In genomic region chr2:65227471-65228248, GRCh38 we compare ENCODE assay signal across 8 cellular contexts. TPM values are rescaled to one million over a fixed set of nuclear protein-coding genes. Genes with fewer than 3 reads are reported as not detected.
DNase-seq lines count a peak whose midpoint lies in the region; ATAC-seq, FAIRE-seq and TF ChIP-seq lines count a peak whose summit lies in the region.

ACTR2 (plus strand) TSS chr2:65227831; CDS start chr2:65227910, 79 bp downstream.

- H3K9me3 ChIP-seq in KOPT-K1 (ENCODE audit: insufficient read depth, low read length, poor library complexity, severe bottlenecking) = no peaks in the 10 kb centered on the region
- H3K9me3 ChIP-seq in esophagus muscularis mucosa = no peaks in the 10 kb centered on the region

- FAIRE-seq in RCC 7860 (lab: Jason Lieb, UNC) = peak; percentile 78

- H3K36me3 Mint-ChIP-seq in activated T-cell treated with anti-CD3 and anti-CD28 coated beads, Interleukin-2, amount 50 U/mL, for 72 hours (ENCODE audit: insufficient read depth in 2 of 2) = peaks cover 8 to 11% of the 10 kb centered on the region in 2 donors

- H3K36me3 ChIP-seq in KOPT-K1 (ENCODE audit: insufficient read depth, low read length) (peaks cover 28% of the 10 kb centered on the region), esophagus muscularis mucosa (peaks cover 0 to 5% (median 2%) of the 10 kb centered on the region in 4 donors)

- peak; percentile 89 for DNase-seq in DMS79 (lab: John Stamatoyannopoulos, UW)
- peak; percentile 94 for DNase-seq in RCC 7860 (ENCODE audit: low spot score)
- peak; percentile 96 for DNase-seq in activated T-cell treated with anti-CD3 and anti-CD28 coated beads, Interleukin-2, amount 50 U/mL, for 72 hours
- DNase-seq in esophagus muscularis mucosa (ENCODE audit: extremely low spot score) = peak; percentile 99
- DNase-seq in myocyte (ENCODE audit: low read depth) = peak; percentile 96
- peak; percentile 92 to 93 for DNase-seq in stimulated activated CD8-positive, alpha-beta memory T cell treated with anti-CD3 and anti-CD28 coated beads, Interleukin-7, amount 100 ng/mL, for 48 hours (ENCODE audit: extremely low read depth in 1 of 2, low read depth in 1 of 2)

- peak within 1 kb of the TSS; percentile 99 for H3K27ac Mint-ChIP-seq in activated T-cell treated with anti-CD3 and anti-CD28 coated beads, Interleukin-2, amount 50 U/mL, for 72 hours

- H3K4me1 Mint-ChIP-seq in activated T-cell treated with anti-CD3 and anti-CD28 coated beads, Interleukin-2, amount 50 U/mL, for 72 hours (ENCODE audit: low read depth) = peaks cover 47% of the 10 kb centered on the region

- peak within 1 kb of the TSS; percentile 89 to 93 for H3K4me3 Mint-ChIP-seq in activated T-cell treated with anti-CD3 and anti-CD28 coated beads, Interleukin-2, amount 50 U/mL, for 72 hours

- peaks cover 20 to 58% (median 49%) of the 10 kb centered on the region in 4 donors for H3K4me1 ChIP-seq in esophagus muscularis mucosa

- H3K27me3 ChIP-seq in esophagus muscularis mucosa = no peaks in the 10 kb centered on the region

- H3K4me3 ChIP-seq in esophagus muscularis mucosa = peak within 1 kb of the TSS; percentile 75 to 100 (median 98)

- TF ChIP-seq CTCF in esophagus muscularis mucosa (IDR thresholded peaks at IDR 0.05) = no peak

- no peak for TF ChIP-seq EP300 in esophagus muscularis mucosa (IDR thresholded peaks at IDR 0.05)

- TF ChIP-seq POLR2A in esophagus muscularis mucosa (IDR thresholded peaks at IDR 0.05; ENCODE audit: low read depth) = peak; percentile 39

- H3K27ac ChIP-seq in KOPT-K1 (ENCODE audit: low read depth, low read length, poor library complexity, severe bottlenecking) (peak within 1 kb of the TSS; percentile 93), esophagus muscularis mucosa (replicated peaks in 1 of 4) (peak within 1 kb of the TSS; percentile 96 to 100 (median 98))

- intact Hi-C loops in esophagus muscularis mucosa (cut with DNase I) = no loop called here

- ATAC-seq in GM21786 (IDR thresholded peaks at IDR 0.05; ENCODE audit: unreplicated experiment) = peak; percentile 85
- peak; percentile 93 to 95 for ATAC-seq in activated T-cell treated with anti-CD3 and anti-CD28 coated beads, Interleukin-2, amount 50 U/mL, for 72 hours (replicated peaks in 1 of 2)

- WGBS in esophagus muscularis mucosa = 0% methylated on average over 14 of the region's 79 CpGs

- no peaks in the 10 kb centered on the region for H3K27me3 Mint-ChIP-seq in activated T-cell treated with anti-CD3 and anti-CD28 coated beads, Interleukin-2, amount 50 U/mL, for 72 hours (ENCODE audit: low read depth)

- H3K9me3 Mint-ChIP-seq in activated T-cell treated with anti-CD3 and anti-CD28 coated beads, Interleukin-2, amount 50 U/mL, for 72 hours = no peaks in the 10 kb centered on the region

RNA-seq across cellular contexts. Expression of gene ACTR2, which starts in this region (rescaled TPM):
- total RNA-seq in activated T-cell treated with anti-CD3 and anti-CD28 coated beads, Interleukin-2, amount 50 U/mL, for 72 hours = 100 to 1,000 TPM; 219 to 272 TPM
- 100 to 1,000 TPM in 2 of 4 donors, 10 to 100 TPM in 2; 85.2 to 115 (median 99.1) TPM for total RNA-seq in esophagus muscularis mucosa
- total RNA-seq in myocyte = 58.5 and 62.7 TPM in 2 replicates
- polyA plus RNA-seq in myocyte (2012) = 119 TPM

Comparison
In these comparisons a context has a peak if more than half of its experiments do, and no peak if none do; other contexts are left out.
1. Peak in every context shown above with its lines: DNase-seq, ATAC-seq, H3K4me3 ChIP-seq and H3K27ac ChIP-seq.